ENCODE assay signal across 20 cellular contexts in the genomic region with DNA sequence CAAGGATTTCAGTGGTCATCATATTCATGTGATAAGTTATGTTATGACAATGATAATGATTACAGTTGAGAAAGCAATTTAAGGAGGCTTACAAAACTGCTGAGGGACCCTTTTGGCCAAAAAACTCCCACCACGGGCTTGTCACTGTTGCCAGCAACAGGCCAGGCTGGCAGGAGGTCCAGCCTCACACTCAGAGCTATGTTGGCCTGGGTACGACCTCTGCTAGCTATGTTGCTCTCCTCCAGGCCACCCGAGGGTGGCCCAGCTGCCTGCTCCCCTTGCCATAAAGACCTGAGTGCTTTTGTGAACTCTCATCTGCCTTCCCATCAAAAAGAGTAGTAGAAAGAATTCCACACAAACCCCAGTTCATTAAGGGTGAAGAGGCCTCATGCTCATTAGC.
"Had no signal": no experiment of that assay in that cellular context is flagged by ENCODE, and none has a peak within 500 bp of the region (broad histone marks: within the 10 kb centered on the region; RNA-seq: fewer than 3 reads in every experiment).

No MANE protein-coding gene starts in this region.

- ATAC-seq: gastroesophageal sphincter; left lobe of liver; natural killer cell treated with Interleukin-12 subunit alpha and Interleukin-12 subunit beta and Interleukin-15 and Interleukin-18, amount 100 ng/mL, for 72 hours; right lobe of liver; stimulated activated naive B cell treated with anti-CD40 and anti-IgM and Interleukin-4, amounts not matched to agents 10 μg/mL and 1 μg/mL and 100 μg/mL, for 72 hours; stimulated activated naive CD8-positive, alpha-beta T cell treated with anti-CD3 and anti-CD28 coated beads, Interleukin-15, amount 100 ng/mL, for 72 hours had no signal

- H3K27ac ChIP-seq: esophagus squamous epithelium, gastroesophageal sphincter, neural progenitor cell, parathyroid adenoma, prostate gland, right lobe of liver, testis had no signal

- H3K36me3 ChIP-seq: esophagus squamous epithelium, gastroesophageal sphincter, prostate gland, right lobe of liver, tibial nerve had no signal

- H3K9me3 Mint-ChIP-seq: dendritic cell treated with granulocyte-macrophage colony-stimulating factor and Interleukin-4, amounts not matched to agents 40 ng/mL and 50 ng/mL, for 4 days; natural killer cell treated with Interleukin-12 subunit alpha and Interleukin-12 subunit beta and Interleukin-15 and Interleukin-18, amount 100 ng/mL, for 72 hours; stimulated activated naive CD8-positive, alpha-beta T cell treated with anti-CD3 and anti-CD28 coated beads, Interleukin-15, amount 100 ng/mL, for 72 hours had no signal

- H3K4me1 ChIP-seq: parathyroid adenoma, prostate gland, right lobe of liver, testis had no signal

- H3K79me2 ChIP-seq: parathyroid adenoma had no signal

- H2AFZ ChIP-seq: neural progenitor cell, parathyroid adenoma had no signal

- H3K4me2 ChIP-seq: neural progenitor cell had no signal

- H3K9me3 ChIP-seq: esophagus squamous epithelium, gastroesophageal sphincter, prostate gland, right lobe of liver, testis, tibial nerve had no signal

- H3K27me3 ChIP-seq: esophagus squamous epithelium, gastroesophageal sphincter, neural progenitor cell, right lobe of liver, testis, tibial nerve had no signal

- H3K4me1 Mint-ChIP-seq: stimulated activated naive B cell treated with anti-CD40 and anti-IgM and Interleukin-4, amounts not matched to agents 10 μg/mL and 1 μg/mL and 100 μg/mL, for 72 hours; stimulated activated naive CD8-positive, alpha-beta T cell treated with anti-CD3 and anti-CD28 coated beads, Interleukin-15, amount 100 ng/mL, for 72 hours had no signal

- H3K27ac Mint-ChIP-seq: dendritic cell treated with granulocyte-macrophage colony-stimulating factor and Interleukin-4, amounts not matched to agents 40 ng/mL and 50 ng/mL, for 4 days; natural killer cell treated with Interleukin-12 subunit alpha and Interleukin-12 subunit beta and Interleukin-15 and Interleukin-18, amount 100 ng/mL, for 72 hours; stimulated activated naive B cell treated with anti-CD40 and anti-IgM and Interleukin-4, amounts not matched to agents 10 μg/mL and 1 μg/mL and 100 μg/mL, for 72 hours; stimulated activated naive CD8-positive, alpha-beta T cell treated with anti-CD3 and anti-CD28 coated beads, Interleukin-15, amount 100 ng/mL, for 72 hours had no signal

- H3K9ac ChIP-seq: neural progenitor cell, parathyroid adenoma had no signal

- H3K4me3 Mint-ChIP-seq: dendritic cell treated with granulocyte-macrophage colony-stimulating factor and Interleukin-4, amounts not matched to agents 40 ng/mL and 50 ng/mL, for 4 days; natural killer cell treated with Interleukin-12 subunit alpha and Interleukin-12 subunit beta and Interleukin-15 and Interleukin-18, amount 100 ng/mL, for 72 hours; neural progenitor cell; stimulated activated naive B cell treated with anti-CD40 and anti-IgM and Interleukin-4, amounts not matched to agents 10 μg/mL and 1 μg/mL and 100 μg/mL, for 72 hours; stimulated activated naive CD8-positive, alpha-beta T cell treated with anti-CD3 and anti-CD28 coated beads, Interleukin-15, amount 100 ng/mL, for 72 hours had no signal

- H3K27me3 Mint-ChIP-seq: natural killer cell treated with Interleukin-12 subunit alpha and Interleukin-12 subunit beta and Interleukin-15 and Interleukin-18, amount 100 ng/mL, for 72 hours; stimulated activated naive CD8-positive, alpha-beta T cell treated with anti-CD3 and anti-CD28 coated beads, Interleukin-15, amount 100 ng/mL, for 72 hours had no signal

- H3K4me3 ChIP-seq: esophagus squamous epithelium, gastroesophageal sphincter, neural progenitor cell, prostate gland, right lobe of liver, testis, tibial nerve had no signal

- DNase-seq: esophagus squamous epithelium; foreskin fibroblast; glutamatergic neuron; islet precursor cell; midbrain; nucleus accumbens; right lobe of liver; stimulated activated CD4-positive, alpha-beta T cell treated with anti-CD3 and anti-CD28 coated beads, Interleukin-2, amount 100 ng/mL, for 24 hours; stimulated activated CD4-positive, alpha-beta T cell treated with anti-CD3 and anti-CD28 coated beads, Interleukin-4, amount 100 ng/mL, for 4 hours; stimulated activated naive B cell treated with anti-CD40 and anti-IgM and Interleukin-4, amounts not matched to agents 10 μg/mL and 1 μg/mL and 100 μg/mL, for 72 hours; stimulated activated naive CD8-positive, alpha-beta T cell treated with anti-CD3 and anti-CD28 coated beads, Interleukin-15, amount 100 ng/mL, for 72 hours; testis had no signal

- H3K36me3 Mint-ChIP-seq: natural killer cell treated with Interleukin-12 subunit alpha and Interleukin-12 subunit beta and Interleukin-15 and Interleukin-18, amount 100 ng/mL, for 72 hours had no signal
